In genomic region chr2:101200714-101201113, GRCh38 we compare ENCODE assay signal across 18 cellular contexts. TPM values are rescaled to one million over a fixed set of nuclear protein-coding genes. Genes with fewer than 3 reads are reported as not detected.
A peak's percentile ranks its signal among the peaks of the same experiment; 100 is the strongest.
DNase-seq lines count a peak whose midpoint lies in the region; ATAC-seq and TF ChIP-seq lines count a peak whose summit lies in the region.
"Had no signal": no experiment of that assay in that cellular context is flagged by ENCODE, and none has a peak within 500 bp of the region (broad histone marks: within the 10 kb centered on the region; RNA-seq: fewer than 3 reads in every experiment).

No MANE protein-coding gene starts in this region.

- H2AFZ ChIP-seq in mammary epithelial cell (ENCODE audit: low read depth, low read length): no peak overlapping the region

- H3K4me3 ChIP-seq in breast epithelium: no peak overlapping the region
- H3K4me3 ChIP-seq in mammary epithelial cell (replicated peaks in 1 of 3; ENCODE audit: insufficient read depth in 1 of 3, low read depth in 2 of 3, low read length in 3 of 3): no peak overlapping the region
- no peak overlapping the region for H3K4me3 ChIP-seq in aorta (ENCODE audit: low read length in 2 of 2)
- no peak overlapping the region for H3K4me3 ChIP-seq in uterus

- TF ChIP-seq POLR2A in breast epithelium (IDR thresholded peaks at IDR 0.05) (no peak), uterus (IDR thresholded peaks at IDR 0.05) (no peak)

- H3K36me3 Mint-ChIP-seq in MCF 10A (ENCODE audit: insufficient read depth, unreplicated experiment): no peaks in the 10 kb centered on the region
- H3K36me3 Mint-ChIP-seq: CD4-positive, alpha-beta memory T cell; stimulated activated memory B cell treated with anti-CD40 and anti-IgM and Interleukin-4, amounts not matched to agents 10 μg/mL and 1 μg/mL and 100 μg/mL, for 72 hours had no signal

- H3K36me3 ChIP-seq in breast epithelium (no peaks in the 10 kb centered on the region), mammary epithelial cell (ENCODE audit: insufficient read depth, low read length) (no peaks in the 10 kb centered on the region), aorta (ENCODE audit: control insufficient read depth in 1 of 2, insufficient read depth in 2 of 2, low read length in 1 of 2) (no peaks in the 10 kb centered on the region), uterus (no peaks in the 10 kb centered on the region)
- H3K36me3 ChIP-seq: neutrophil had no signal

- no peaks in the 10 kb centered on the region for H3K4me1 Mint-ChIP-seq in MCF 10A (ENCODE audit: insufficient read depth, unreplicated experiment)
- H3K4me1 Mint-ChIP-seq: stimulated activated memory B cell treated with anti-CD40 and anti-IgM and Interleukin-4, amounts not matched to agents 10 μg/mL and 1 μg/mL and 100 μg/mL, for 72 hours had no signal

- no peaks in the 10 kb centered on the region for H3K27me3 Mint-ChIP-seq in MCF 10A (ENCODE audit: insufficient read depth, unreplicated experiment)
- H3K27me3 Mint-ChIP-seq: stimulated activated memory B cell treated with anti-CD40 and anti-IgM and Interleukin-4, amounts not matched to agents 10 μg/mL and 1 μg/mL and 100 μg/mL, for 72 hours had no signal

- H3K4me1 ChIP-seq in breast epithelium (no peaks in the 10 kb centered on the region), mammary epithelial cell (ENCODE audit: insufficient read depth, low read length) (peaks cover 23% of the 10 kb centered on the region), foreskin keratinocyte (peaks cover 17% of the 10 kb centered on the region), aorta (ENCODE audit: control insufficient read depth in 1 of 2, insufficient read depth in 2 of 2, low read length in 2 of 2) (no peaks in the 10 kb centered on the region), uterus (no peaks in the 10 kb centered on the region)

- intact Hi-C loops in MCF 10A (cut with micrococcal nuclease): no loop called here
- intact Hi-C loops in breast epithelium (cut with DNase I; ENCODE audit: low total_unique reads): no loop called here
- intact Hi-C loops in mammary epithelial cell (cut with micrococcal nuclease): no loop called here
- intact Hi-C loops in aorta (cut with DNase I): no loop called here
- intact Hi-C loops in uterus (cut with DNase I; ENCODE audit: low total_unique reads): no loop called here

- POLR2A ChIA-PET in MCF 10A (lab: Yijun Ruan, JAX): interaction anchor here (1.1 to 1.9 kb wide), 8 partner anchors 15 to 197 kb away, joined by 3 to 11 read pairs (median 4); no protein-coding TSS in a partner anchor

- dilution Hi-C loops in mammary epithelial cell (cut with HindIII; ENCODE audit: low sequenced_read_pairs): loop anchor here (5.0 kb wide), 1 partner anchor 188 kb away; no protein-coding TSS in a partner anchor

- no peak for TF ChIP-seq CTCF in MCF 10A (IDR thresholded peaks at IDR 0.05; ENCODE audit: unreplicated experiment)
- no peak for TF ChIP-seq CTCF in breast epithelium (IDR thresholded peaks at IDR 0.05)
- no peak for TF ChIP-seq CTCF in mammary epithelial cell (conservative IDR thresholded peaks at IDR 0.05 in 1 of 2, IDR thresholded peaks at IDR 0.05 in 1 of 2; ENCODE audit: extremely low read depth in 1 of 2, insufficient read depth in 1 of 2, low read depth in 1 of 2, low read length in 2 of 2)
- TF ChIP-seq CTCF in foreskin keratinocyte (conservative IDR thresholded peaks at IDR 0.05): no peak
- TF ChIP-seq CTCF in uterus (IDR thresholded peaks at IDR 0.05): no peak

- no peaks in the 10 kb centered on the region for H3K79me2 ChIP-seq in mammary epithelial cell (ENCODE audit: insufficient read depth, low read length)

- no peak overlapping the region for H3K9ac ChIP-seq in mammary epithelial cell (ENCODE audit: insufficient read depth, low read length)

- no TSS peak for BruUV-seq in MCF 10A (replicated peaks; lab: Mats Ljungman, UMichigan)
- BruUV-seq in mammary epithelial cell (replicated peaks; lab: Mats Ljungman, UMichigan): no TSS peak

- no peak overlapping the region for H3K4me3 Mint-ChIP-seq in MCF 10A (ENCODE audit: unreplicated experiment)
- H3K4me3 Mint-ChIP-seq: CD4-positive, alpha-beta memory T cell; stimulated activated memory B cell treated with anti-CD40 and anti-IgM and Interleukin-4, amounts not matched to agents 10 μg/mL and 1 μg/mL and 100 μg/mL, for 72 hours had no signal

- CTCF ChIA-PET in MCF 10A (lab: Yijun Ruan, JAX): interaction anchor here (0.9 to 1.6 kb wide), 5 partner anchors 10 to 192 kb away, joined by 3 to 6 read pairs (median 4); no protein-coding TSS in a partner anchor
- CTCF ChIA-PET in mammary epithelial cell (lab: Charles Lee; ENCODE audit: low non-redundant PET): interaction anchor here (0.6 kb wide), 1 partner anchor 126 kb away, joined by 11 read pairs; no protein-coding TSS in a partner anchor

- 22% methylated on average over 3 of the region's 3 CpGs for WGBS in mammary epithelial cell (ENCODE audit: low coverage, missing lambda C conversion rate)
- WGBS in aorta, 2 donors: 71 to 74% methylated on average over 3 of the region's 3 CpGs

- H4K20me1 ChIP-seq in mammary epithelial cell (ENCODE audit: insufficient read depth, low read length): no peaks in the 10 kb centered on the region

- peak overlapping the region; percentile 2 for H3K4me2 ChIP-seq in mammary epithelial cell (ENCODE audit: insufficient read depth, low read depth, low read length)

- in situ Hi-C loops in mammary epithelial cell (cut with MboI; ENCODE audit: low sequenced_read_pairs in 2 of 2): loop anchor here (10.0 to 25.0 kb wide), 2 partner anchors 176 to 588 kb away; no protein-coding TSS in a partner anchor

- H3K27ac Mint-ChIP-seq in MCF 10A (ENCODE audit: low read depth, unreplicated experiment): no peak overlapping the region
- H3K27ac Mint-ChIP-seq: CD4-positive, alpha-beta memory T cell; stimulated activated memory B cell treated with anti-CD40 and anti-IgM and Interleukin-4, amounts not matched to agents 10 μg/mL and 1 μg/mL and 100 μg/mL, for 72 hours had no signal

- DNase-seq in MCF 10A (ENCODE audit: unreplicated experiment): peak; percentile 50
- no peak for DNase-seq in breast epithelium (ENCODE audit: low spot score in 2 of 2)
- DNase-seq in mammary epithelial cell: peak; percentile 86
- DNase-seq in foreskin keratinocyte: peak; percentile 68 to 79
- DNase-seq in aorta: no peak
- no peak for DNase-seq in uterus
- DNase-seq: 8988T; activated CD8-positive, alpha-beta memory T cell treated with anti-CD3 and anti-CD28 coated beads, Interleukin-2, amount 50 U/mL, for 48 hours; activated naive CD4-positive, alpha-beta T cell treated with Interleukin-2 at 50 U/mL for 16 hours; CD4-positive, alpha-beta memory T cell; glutamatergic neuron; islet precursor cell; trophoblast cell had no signal

- ATAC-seq in foreskin keratinocyte: peak; percentile 83
- ATAC-seq in aorta (ENCODE audit: low FRiP score): peak; percentile 22
- ATAC-seq in GM18498 (IDR thresholded peaks at IDR 0.05; ENCODE audit: unreplicated experiment): no peak
- no peak for ATAC-seq in HG02885 (IDR thresholded peaks at IDR 0.05; ENCODE audit: poor library complexity, unreplicated experiment)
- ATAC-seq: Right ventricle myocardium inferior; stimulated activated memory B cell treated with anti-CD40 and anti-IgM and Interleukin-4, amounts not matched to agents 10 μg/mL and 1 μg/mL and 100 μg/mL, for 72 hours had no signal

- H3K27me3 ChIP-seq in breast epithelium: no peaks in the 10 kb centered on the region
- H3K27me3 ChIP-seq in mammary epithelial cell (ENCODE audit: insufficient read depth, low read length): no peaks in the 10 kb centered on the region
- H3K27me3 ChIP-seq in foreskin keratinocyte: no peaks in the 10 kb centered on the region
- H3K27me3 ChIP-seq in aorta (ENCODE audit: control insufficient read depth in 1 of 2, insufficient read depth in 2 of 2, low read length in 1 of 2): no peaks in the 10 kb centered on the region
- no peaks in the 10 kb centered on the region for H3K27me3 ChIP-seq in uterus
- H3K27me3 ChIP-seq: neutrophil had no signal

- H3K27ac ChIP-seq in breast epithelium: no peak overlapping the region
- peak overlapping the region; percentile 11 for H3K27ac ChIP-seq in mammary epithelial cell (ENCODE audit: insufficient read depth, low read depth, low read length)
- H3K27ac ChIP-seq in foreskin keratinocyte: peak overlapping the region; percentile 23
- H3K27ac ChIP-seq in aorta (ENCODE audit: low read depth in 1 of 2, low read length in 2 of 2): no peak overlapping the region
- no peak overlapping the region for H3K27ac ChIP-seq in uterus
- H3K27ac ChIP-seq: neutrophil had no signal

- H3K9me3 ChIP-seq in breast epithelium: no peaks in the 10 kb centered on the region
- H3K9me3 ChIP-seq in mammary epithelial cell (replicated peaks; ENCODE audit: insufficient read depth, low read length): no peaks in the 10 kb centered on the region
- no peaks in the 10 kb centered on the region for H3K9me3 ChIP-seq in aorta (ENCODE audit: control insufficient read depth, low read length)
- H3K9me3 ChIP-seq in uterus: no peaks in the 10 kb centered on the region
- H3K9me3 ChIP-seq: neutrophil had no signal

- peaks cover 7% of the 10 kb centered on the region for H3K9me3 Mint-ChIP-seq in MCF 10A (ENCODE audit: unreplicated experiment)
- H3K9me3 Mint-ChIP-seq: CD4-positive, alpha-beta memory T cell; stimulated activated memory B cell treated with anti-CD40 and anti-IgM and Interleukin-4, amounts not matched to agents 10 μg/mL and 1 μg/mL and 100 μg/mL, for 72 hours had no signal

RNA-seq across cellular contexts. Expression of gene TBC1D8, which starts 49.5 kb away (rescaled TPM):
- total RNA-seq in MCF 10A (2022): 48.1 and 50.9 TPM in 2 replicates
- 10 to 100 TPM; 19.5 to 92.4 (median 89.7) TPM for total RNA-seq in breast epithelium
- 10 to 100 TPM in 1 of 2 donors, 1 to 10 TPM in 1; 9.0 to 19.2 TPM for total RNA-seq in mammary epithelial cell
- 13.2 TPM for polyA plus RNA-seq in mammary epithelial cell
- polyA minus RNA-seq in mammary epithelial cell: 28.4 TPM
- total RNA-seq in foreskin keratinocyte: 7.4 and 8.3 TPM in 2 replicates
- polyA plus RNA-seq in foreskin keratinocyte: 2.3 and 3.0 TPM in 2 replicates
- 10 to 100 TPM; 21.9 to 24.9 TPM for total RNA-seq in aorta
- polyA plus RNA-seq in aorta: 10 to 100 TPM in 1 of 2 donors, 1 to 10 TPM in 1; 7.8 to 28.8 TPM
- 10 to 100 TPM; 16.7 to 44.0 (median 19.7) TPM for total RNA-seq in uterus

RNA-seq across cellular contexts. Expression of gene CNOT11, which starts 52.0 kb away (rescaled TPM):
- total RNA-seq in MCF 10A (2022) (33.4 and 38.5 TPM in 2 replicates), breast epithelium (10 to 100 TPM; 19.2 to 33.1 (median 23.9) TPM), mammary epithelial cell (10 to 100 TPM; 43.8 to 53.7 TPM), foreskin keratinocyte (55.9 and 59.7 TPM in 2 replicates), aorta (10 to 100 TPM; 25.0 to 26.4 TPM), uterus (10 to 100 TPM; 19.7 to 31.2 (median 21.6) TPM)
- polyA plus RNA-seq in mammary epithelial cell (64.3 TPM), foreskin keratinocyte (30.5 and 35.4 TPM in 2 replicates), aorta (10 to 100 TPM; 12.8 to 15.9 TPM)
- 186 TPM for polyA minus RNA-seq in mammary epithelial cell

Comparison
In these comparisons a context has a peak if more than half of its experiments do, and no peak if none do; other contexts are left out.
1. DNase-seq: peak in MCF 10A (single experiment), mammary epithelial cell (single experiment) and foreskin keratinocyte (2 of 2); none in breast epithelium (0 of 2), aorta (0 of 2) and uterus (0 of 2).
2. H3K27ac ChIP-seq: peak in mammary epithelial cell (single experiment) and foreskin keratinocyte (single experiment); none in breast epithelium (0 of 2), aorta (0 of 2) and uterus (0 of 2).
3. ATAC-seq: peak in foreskin keratinocyte (single experiment) and aorta (single experiment); none in GM18498 (single experiment) and HG02885 (single experiment).